8 cellular contexts compared by ENCODE assay signal in the genomic region with DNA sequence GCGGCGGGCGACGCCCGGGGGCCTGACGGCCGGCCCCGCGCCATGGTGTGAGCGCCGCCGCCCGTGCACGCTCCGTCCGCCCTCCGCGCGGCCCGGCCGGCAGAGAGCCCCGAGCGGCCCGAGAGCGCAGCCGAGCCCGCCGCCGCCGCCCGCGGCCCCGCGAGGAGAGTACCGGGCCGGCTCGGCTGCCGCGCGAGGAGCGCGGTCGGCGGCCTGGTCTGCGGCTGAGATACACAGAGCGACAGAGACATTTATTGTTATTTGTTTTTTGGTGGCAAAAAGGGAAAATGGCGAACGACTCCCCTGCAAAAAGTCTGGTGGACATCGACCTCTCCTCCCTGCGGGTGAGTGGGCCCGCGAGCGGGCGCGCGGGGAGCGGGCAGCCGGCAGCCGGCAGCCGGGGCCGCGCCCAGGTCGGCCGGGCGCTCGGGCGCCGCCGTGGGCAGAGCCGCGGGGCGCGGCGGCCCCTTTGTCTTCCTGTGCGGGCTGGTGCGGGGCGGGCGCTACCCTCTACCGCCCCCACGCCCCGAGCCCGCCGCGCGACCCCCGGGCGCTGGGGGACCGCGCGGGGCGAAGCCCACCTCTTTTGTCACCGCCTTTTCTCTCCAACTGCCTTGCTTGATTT. TPM values are rescaled to one million over a fixed set of nuclear protein-coding genes. Genes with fewer than 3 reads are reported as not detected.
DNase-seq lines count a peak whose midpoint lies in the region; ATAC-seq and TF ChIP-seq lines count a peak whose summit lies in the region.

No MANE protein-coding gene starts in this region.

- 0 out of 2 replicates have a peak, but pooled peaks cover 3% of the 10 kb centered on the region for H3K27me3 ChIP-seq in HUES64 (ENCODE audit: insufficient read depth, low read length)
- no peaks in the 10 kb centered on the region for H3K27me3 ChIP-seq in iPS-15b (ENCODE audit: control insufficient read depth, insufficient read depth, low read length)

- H3K36me3 ChIP-seq in HUES64 (ENCODE audit: insufficient read depth, low read length): peaks cover 6% of the 10 kb centered on the region
- H3K36me3 ChIP-seq in iPS-15b (ENCODE audit: control insufficient read depth, insufficient read depth, low read length): no peaks in the 10 kb centered on the region

- H3K4me3 Mint-ChIP-seq in activated naive CD4-positive, alpha-beta T cell treated with anti-CD3 and anti-CD28 coated beads, Interleukin-2, amount 50 U/mL, for 24 hours: peak overlapping the region; percentile 62
- peak overlapping the region; percentile 63 for H3K4me3 Mint-ChIP-seq in stimulated activated memory B cell treated with anti-CD40 and anti-IgM and Interleukin-4, amounts not matched to agents 10 μg/mL and 1 μg/mL and 100 μg/mL, for 72 hours

- peaks cover 10% of the 10 kb centered on the region for H3K36me3 Mint-ChIP-seq in activated naive CD4-positive, alpha-beta T cell treated with anti-CD3 and anti-CD28 coated beads, Interleukin-2, amount 50 U/mL, for 24 hours
- peaks cover 17% of the 10 kb centered on the region for H3K36me3 Mint-ChIP-seq in stimulated activated memory B cell treated with anti-CD40 and anti-IgM and Interleukin-4, amounts not matched to agents 10 μg/mL and 1 μg/mL and 100 μg/mL, for 72 hours

- peaks cover 27% of the 10 kb centered on the region for H3K4me1 ChIP-seq in HUES64 (ENCODE audit: insufficient read depth, low read length)
- peaks cover 6% of the 10 kb centered on the region for H3K4me1 ChIP-seq in iPS-15b (ENCODE audit: control insufficient read depth, insufficient read depth, low read length)

- no peak for TF ChIP-seq CTCF in AG10803 (conservative IDR thresholded peaks at IDR 0.05; ENCODE audit: low read length)

- no peaks in the 10 kb centered on the region for H3K9me3 ChIP-seq in HUES64 (ENCODE audit: insufficient read depth, low read depth, low read length)
- no peaks in the 10 kb centered on the region for H3K9me3 ChIP-seq in iPS-15b (ENCODE audit: control insufficient read depth, insufficient read depth, low read length)

- no peaks in the 10 kb centered on the region for H3K9me3 Mint-ChIP-seq in activated naive CD4-positive, alpha-beta T cell treated with anti-CD3 and anti-CD28 coated beads, Interleukin-2, amount 50 U/mL, for 24 hours
- H3K9me3 Mint-ChIP-seq in stimulated activated memory B cell treated with anti-CD40 and anti-IgM and Interleukin-4, amounts not matched to agents 10 μg/mL and 1 μg/mL and 100 μg/mL, for 72 hours: peaks cover 5% of the 10 kb centered on the region

- DNase-seq in AG10803 (ENCODE audit: low read depth) (no peak), NOMO-1 (lab: John Stamatoyannopoulos, UW; ENCODE audit: unreplicated experiment in 2 of 2) (no peak), GOT3 (lab: John Stamatoyannopoulos, UW) (no peak)

- H3K4me3 ChIP-seq in AG10803 (ENCODE audit: low read length) (peak overlapping the region; percentile 93), HUES64 (ENCODE audit: low read length) (peak overlapping the region; percentile 92), iPS-15b (ENCODE audit: low read depth, low read length) (peak overlapping the region; percentile 88)

- H3K27ac ChIP-seq in HUES64 (ENCODE audit: low read depth, low read length): peak overlapping the region; percentile 82

- H3K4me1 Mint-ChIP-seq in activated naive CD4-positive, alpha-beta T cell treated with anti-CD3 and anti-CD28 coated beads, Interleukin-2, amount 50 U/mL, for 24 hours: peaks cover 24% of the 10 kb centered on the region
- peaks cover 18% of the 10 kb centered on the region for H3K4me1 Mint-ChIP-seq in stimulated activated memory B cell treated with anti-CD40 and anti-IgM and Interleukin-4, amounts not matched to agents 10 μg/mL and 1 μg/mL and 100 μg/mL, for 72 hours

- H3K9ac ChIP-seq in HUES64 (ENCODE audit: low read depth, low read length): peak overlapping the region; percentile 94
- H3K9ac ChIP-seq in iPS-15b (ENCODE audit: low read depth, low read length): peak overlapping the region; percentile 74

- peak; percentile 39 for ATAC-seq in GM19043 (IDR thresholded peaks at IDR 0.05; ENCODE audit: low read depth, unreplicated experiment)
- ATAC-seq in stimulated activated memory B cell treated with anti-CD40 and anti-IgM and Interleukin-4, amounts not matched to agents 10 μg/mL and 1 μg/mL and 100 μg/mL, for 72 hours: peak; percentile 57

- under 1% methylated on average over 92 of the region's 92 CpGs for WGBS in HUES64

- H3K27ac Mint-ChIP-seq in activated naive CD4-positive, alpha-beta T cell treated with anti-CD3 and anti-CD28 coated beads, Interleukin-2, amount 50 U/mL, for 24 hours: no peak overlapping the region
- H3K27ac Mint-ChIP-seq in stimulated activated memory B cell treated with anti-CD40 and anti-IgM and Interleukin-4, amounts not matched to agents 10 μg/mL and 1 μg/mL and 100 μg/mL, for 72 hours: peak overlapping the region; percentile 89

- H3K27me3 Mint-ChIP-seq in activated naive CD4-positive, alpha-beta T cell treated with anti-CD3 and anti-CD28 coated beads, Interleukin-2, amount 50 U/mL, for 24 hours: no peaks in the 10 kb centered on the region
- H3K27me3 Mint-ChIP-seq in stimulated activated memory B cell treated with anti-CD40 and anti-IgM and Interleukin-4, amounts not matched to agents 10 μg/mL and 1 μg/mL and 100 μg/mL, for 72 hours: no peaks in the 10 kb centered on the region

RNA-seq across cellular contexts. Expression of a gene that starts 0.4 kb away (rescaled TPM):
- 89.4 TPM for polyA plus RNA-seq in HUES64 (2013, experiment 1 of 2)
- polyA plus RNA-seq in HUES64 (2013, experiment 2 of 2): 83.7 TPM
